8 cellular contexts compared by ENCODE assay signal in the genomic region with DNA sequence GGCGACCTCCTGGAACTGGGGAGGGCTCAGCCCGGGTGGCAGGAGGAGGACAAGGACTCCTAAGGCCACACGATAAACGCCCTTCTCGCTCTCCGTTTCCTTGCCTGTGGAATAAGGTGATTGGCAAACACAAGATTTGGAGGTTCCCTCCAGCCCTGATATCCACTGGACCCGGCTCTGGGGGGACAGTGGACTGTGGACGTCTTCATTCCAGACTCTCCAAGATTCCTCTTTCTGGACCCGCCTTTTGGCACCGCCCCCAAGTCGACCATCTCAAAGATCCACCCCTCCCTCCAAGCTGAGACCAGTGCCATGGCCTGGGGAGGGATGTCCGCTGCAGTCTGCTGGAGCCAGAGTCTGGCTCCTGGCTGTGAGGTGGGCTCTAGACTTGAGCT.
DNase-seq lines count a peak whose midpoint lies in the region; ATAC-seq, FAIRE-seq and TF ChIP-seq lines count a peak whose summit lies in the region.

No MANE protein-coding gene starts in this region.

- peak overlapping the region; percentile 68 for H2AFZ ChIP-seq in neuron (ENCODE audit: low read depth, low read length)

- TF ChIP-seq CTCF in fibroblast of pulmonary artery (IDR thresholded peaks at IDR 0.05; ENCODE audit: low read length, missing control alignments): no peak

- peak overlapping the region; percentile 63 for H3K4me3 ChIP-seq in fibroblast of pulmonary artery (replicated peaks; ENCODE audit: low read depth, low read length)
- H3K4me3 ChIP-seq in neuron (ENCODE audit: low read length): peak overlapping the region; percentile 57

- FAIRE-seq in urothelium cell line (lab: Jason Lieb, UNC): no peak

- H3K9me3 ChIP-seq in neuron (ENCODE audit: low read length): no peaks in the 10 kb centered on the region

- no peaks in the 10 kb centered on the region for H3K4me1 ChIP-seq in neuron (ENCODE audit: insufficient read depth, low read length)

- H3K36me3 ChIP-seq in neuron (ENCODE audit: insufficient read depth, low read length): no peaks in the 10 kb centered on the region

- ATAC-seq in SK-N-SH treated with all-trans-retinoic acid at 6 μM for 48 hours: peak; percentile 53
- no peak for ATAC-seq in GM21576 (IDR thresholded peaks at IDR 0.05; ENCODE audit: unreplicated experiment)

- no peaks in the 10 kb centered on the region for H3K27me3 ChIP-seq in neuron (ENCODE audit: insufficient read depth, low read length)

- DNase-seq in NCI-H748 (lab: John Stamatoyannopoulos, UW; ENCODE audit: unreplicated experiment) (peak; percentile 62), NCI-H748 treated with DMSO at 0.1 percent for 48 hours (lab: John Stamatoyannopoulos, UW) (no peak), fibroblast of pulmonary artery (ENCODE audit: low read depth) (peak; percentile 20), urothelium cell line (ENCODE audit: low spot score) (no peak), amniotic stem cell (lab: John Stamatoyannopoulos, UW) (no peak)

TF ChIP-seq in SK-N-SH treated with all-trans-retinoic acid at 6 μM for 48 hours, 23 proteins besides CTCF, POLR2A, EP300 and RAD21:
- TF ChIP-seq ZFP3 (CRISPR knock-in tag; IDR thresholded peaks at IDR 0.05): 0 out of 2 replicates have a peak, but pooled peaks have one; percentile 9
- TF ChIP-seq BACH2 (CRISPR knock-in tag; IDR thresholded peaks at IDR 0.05; ENCODE audit: borderline replicate concordance): no peak

Comparison
In these comparisons a context has a peak if more than half of its experiments do, and no peak if none do; other contexts are left out.
1. DNase-seq: peak in NCI-H748 (single experiment) and fibroblast of pulmonary artery (single experiment); none in NCI-H748 treated with DMSO at 0.1 percent for 48 hours (single experiment), urothelium cell line (single experiment) and amniotic stem cell (single experiment).